Comparison of ENCODE assay signal across 8 cellular contexts in genomic region chr14:105092912-105093425, GRCh38. TPM values are rescaled to one million over a fixed set of nuclear protein-coding genes. Genes with fewer than 3 reads are reported as not detected.
DNase-seq lines count a peak whose midpoint lies in the region; ATAC-seq, FAIRE-seq and TF ChIP-seq lines count a peak whose summit lies in the region.

No MANE protein-coding gene starts in this region.

- peaks cover 64% of the 10 kb centered on the region for H3K4me1 ChIP-seq in mammary epithelial cell (ENCODE audit: insufficient read depth, low read length)
- H3K4me1 ChIP-seq in kidney (ENCODE audit: control insufficient read depth in 1 of 2, insufficient read depth in 1 of 2, low read depth in 1 of 2, low read length in 2 of 2): peaks cover 8 to 42% of the 10 kb centered on the region in 2 donors

- H3K36me3 ChIP-seq in mammary epithelial cell (ENCODE audit: insufficient read depth, low read length) (no peaks in the 10 kb centered on the region), kidney (ENCODE audit: control insufficient read depth in 1 of 2, insufficient read depth in 2 of 2, low read length in 2 of 2) (no peaks in the 10 kb centered on the region)

- WGBS in mammary epithelial cell (ENCODE audit: low coverage, missing lambda C conversion rate): 2% methylated on average over 27 of the region's 46 CpGs

- ATAC-seq in HG02759 (IDR thresholded peaks at IDR 0.05; ENCODE audit: unreplicated experiment): peak; percentile 40
- no peak for ATAC-seq in GM19467 (IDR thresholded peaks at IDR 0.05; ENCODE audit: unreplicated experiment)

- intact Hi-C loops in mammary epithelial cell (cut with micrococcal nuclease): loop anchor here (5.0 kb wide), 2 partner anchors 89 to 399 kb away; partner anchors contain the start of genes NUDT14 and TEDC1
- intact Hi-C loops in kidney (cut with DNase I): no loop called here

- H3K27me3 ChIP-seq in mammary epithelial cell (ENCODE audit: insufficient read depth, low read length): no peaks in the 10 kb centered on the region

- TF ChIP-seq CTCF in mammary epithelial cell (conservative IDR thresholded peaks at IDR 0.05 in 1 of 2, IDR thresholded peaks at IDR 0.05 in 1 of 2; ENCODE audit: extremely low read depth in 1 of 2, insufficient read depth in 1 of 2, low read depth in 1 of 2, low read length in 2 of 2) (no peak), kidney (IDR thresholded peaks at IDR 0.05; ENCODE audit: borderline replicate concordance, extremely low read depth, insufficient read depth) (no peak)

- no peak overlapping the region for H3K9ac ChIP-seq in mammary epithelial cell (ENCODE audit: insufficient read depth, low read length)
- peak overlapping the region in 1 of 2 donors; percentile 34 for H3K9ac ChIP-seq in kidney (ENCODE audit: low read length in 2 of 2)

- no peaks in the 10 kb centered on the region for H3K79me2 ChIP-seq in mammary epithelial cell (ENCODE audit: insufficient read depth, low read length)

- dilution Hi-C loops in mammary epithelial cell (cut with HindIII; ENCODE audit: low sequenced_read_pairs): no loop called here

- peak overlapping the region; percentile 59 for H2AFZ ChIP-seq in mammary epithelial cell (ENCODE audit: low read depth, low read length)

- in situ Hi-C loops in mammary epithelial cell (cut with MboI; ENCODE audit: low sequenced_read_pairs in 2 of 2): loop anchor here (5.0 to 25.0 kb wide), 4 partner anchors 72 to 252 kb away; partner anchors contain the start of gene JAG2 (in 2 of the 2)

- H3K9me3 ChIP-seq in mammary epithelial cell (replicated peaks; ENCODE audit: insufficient read depth, low read length): no peaks in the 10 kb centered on the region
- H3K9me3 ChIP-seq in kidney (ENCODE audit: control insufficient read depth in 1 of 2, low read length in 2 of 2): no peaks in the 10 kb centered on the region

- FAIRE-seq in kidney (lab: Jason Lieb, UNC): no peak

- no peak overlapping the region for H3K27ac ChIP-seq in mammary epithelial cell (ENCODE audit: insufficient read depth, low read depth, low read length)
- peak overlapping the region; percentile 75 to 78 for H3K27ac ChIP-seq in kidney (ENCODE audit: low read depth in 2 of 2, low read length in 2 of 2)

- peak; percentile 32 for DNase-seq in ELF-1 (ENCODE audit: low read depth, low spot score)
- DNase-seq in T-helper 9 cell: peak; percentile 47
- peak; percentile 45 for DNase-seq in mammary epithelial cell
- peak; percentile 92 for DNase-seq in kidney
- peak; percentile 67 to 70 for DNase-seq in stimulated activated CD4-positive, alpha-beta T cell treated with anti-CD3 and anti-CD28 coated beads, Interleukin-4, amount 100 ng/mL, for 4 hours
- no peak for DNase-seq in HT-29 (ENCODE audit: low spot score)

- no TSS peak for BruUV-seq in mammary epithelial cell (replicated peaks; lab: Mats Ljungman, UMichigan)

- H3K4me2 ChIP-seq in mammary epithelial cell (ENCODE audit: insufficient read depth, low read depth, low read length): peak overlapping the region; percentile 90

- peak overlapping the region; percentile 30 to 80 (median 63) for H3K4me3 ChIP-seq in mammary epithelial cell (replicated peaks in 1 of 3; ENCODE audit: insufficient read depth in 1 of 3, low read depth in 2 of 3, low read length in 3 of 3)
- H3K4me3 ChIP-seq in kidney (ENCODE audit: low read length in 2 of 2): peak overlapping the region in 1 of 2 donors; percentile 21

- H4K20me1 ChIP-seq in mammary epithelial cell (ENCODE audit: insufficient read depth, low read length): no peaks in the 10 kb centered on the region

- CTCF ChIA-PET in mammary epithelial cell (lab: Charles Lee; ENCODE audit: low non-redundant PET): no interaction called here

RNA-seq across cellular contexts. Expression of gene GPR132, which starts 27.7 kb away (rescaled TPM):
- total RNA-seq in mammary epithelial cell (under 1 TPM in 1 of 2 donors, not detected in 1; 0.24 TPM), kidney (4.2 TPM)
- polyA plus RNA-seq in mammary epithelial cell (not detected), kidney (ENCODE audit: insufficient read depth, low read depth, low replicate concordance) (0.17 TPM)
- not detected for polyA minus RNA-seq in mammary epithelial cell
- total RNA-seq in HT-29 (2014; rRNA removed; shearing (Covaris generic)): not detected in 2 replicates
